Comparison of ENCODE assay signal across 13 cellular contexts in the genomic region with DNA sequence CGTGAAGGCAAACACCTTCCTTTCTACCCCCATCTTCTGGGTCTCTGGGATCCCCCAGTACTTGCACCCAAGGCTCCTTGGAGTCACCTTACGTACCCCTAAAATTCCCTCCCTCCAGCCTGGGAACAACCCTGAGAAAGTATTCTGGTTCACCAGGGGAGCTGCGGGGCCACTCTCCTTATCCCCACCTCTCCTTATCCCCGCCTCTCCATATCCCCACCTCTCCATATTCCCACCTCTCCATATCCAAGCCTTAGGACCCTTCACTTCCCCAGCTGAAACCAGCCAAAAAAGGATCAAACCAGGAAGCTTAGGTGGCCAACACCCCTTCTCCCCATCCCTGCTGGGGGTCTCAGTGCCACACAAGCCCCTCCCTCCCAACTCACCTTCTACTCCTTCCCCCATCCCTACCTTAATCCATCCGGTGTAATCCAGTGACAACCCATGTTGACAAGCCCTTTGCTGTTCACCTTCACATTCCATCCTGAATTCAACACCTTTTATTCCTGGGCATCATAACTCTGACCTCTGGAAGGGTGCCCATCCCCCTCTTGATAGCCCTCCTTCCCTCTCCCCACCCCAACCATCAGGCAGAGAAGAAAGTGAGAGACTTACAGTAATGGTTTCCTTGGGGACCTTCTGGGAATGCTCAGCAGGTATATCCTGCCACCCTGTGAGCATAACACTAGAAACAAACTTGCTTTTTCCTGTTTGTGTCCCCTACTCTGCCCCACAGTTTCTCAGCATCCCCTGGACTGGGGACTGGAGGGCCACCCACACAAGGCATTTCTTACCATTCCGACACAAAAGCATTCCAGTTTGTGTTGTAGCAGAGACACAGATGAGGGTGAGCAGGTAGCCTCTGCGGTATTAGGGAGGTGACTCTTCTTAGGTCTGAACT. TPM values are rescaled to one million over a fixed set of nuclear protein-coding genes. Genes with fewer than 3 reads are reported as not detected.
DNase-seq lines count a peak whose midpoint lies in the region; ATAC-seq and TF ChIP-seq lines count a peak whose summit lies in the region.
"Had no signal": no experiment of that assay in that cellular context is flagged by ENCODE, and none has a peak within 500 bp of the region (broad histone marks: within the 10 kb centered on the region; RNA-seq: fewer than 3 reads in every experiment).

No MANE protein-coding gene starts in this region.

- no peak overlapping the region for H2BK5ac ChIP-seq in trophoblast cell (ENCODE audit: low read depth, low read length, poor library complexity)

- no peak overlapping the region for H2AFZ ChIP-seq in HCT116 (ENCODE audit: low read depth, low read length, poor library complexity, severe bottlenecking)
- no peak overlapping the region for H2AFZ ChIP-seq in trophoblast cell (ENCODE audit: insufficient read depth, low read length, poor library complexity)

- H2AK5ac ChIP-seq in trophoblast cell (ENCODE audit: low read length) = no peak overlapping the region

- peaks cover 63 to 68% of the 10 kb centered on the region in 2 donors for H3K27me3 Mint-ChIP-seq in CD4-positive, alpha-beta memory T cell
- peaks cover 24% of the 10 kb centered on the region for H3K27me3 Mint-ChIP-seq in brain
- peaks cover 78 to 82% (median 79%) of the 10 kb centered on the region in 5 donors for H3K27me3 Mint-ChIP-seq in naive thymus-derived CD4-positive, alpha-beta T cell

- intact Hi-C loops in CD4-positive, alpha-beta memory T cell (cut with micrococcal nuclease) = no loop called here
- intact Hi-C loops in HCT116 (cut with micrococcal nuclease) = no loop called here
- intact Hi-C loops in naive thymus-derived CD4-positive, alpha-beta T cell (cut with micrococcal nuclease) = no loop called here
- intact Hi-C loops in tibial artery (cut with DNase I; ENCODE audit: low total_unique reads) = no loop called here

- H3K18ac ChIP-seq in trophoblast cell (ENCODE audit: low read length) = no peak overlapping the region

- H3K9me3 Mint-ChIP-seq in CD4-positive, alpha-beta memory T cell = no peaks in the 10 kb centered on the region
- peaks cover 0 to 3% (median 0%) of the 10 kb centered on the region in 5 experiments for H3K9me3 Mint-ChIP-seq in brain
- H3K9me3 Mint-ChIP-seq in naive thymus-derived CD4-positive, alpha-beta T cell = peaks cover 0 to 4% (median 0%) of the 10 kb centered on the region in 11 donors

- BruUV-seq in HCT116 (replicated peaks; lab: Mats Ljungman, UMichigan) = no TSS peak

- no peak for TF ChIP-seq POLR2A in HCT116 (IDR thresholded peaks at IDR 0.05; ENCODE audit: borderline replicate concordance, extremely low read depth, insufficient read depth, insufficient read length)

- peaks cover 6% of the 10 kb centered on the region for H3K79me1 ChIP-seq in trophoblast cell (ENCODE audit: low read length)

- peaks cover 4 to 28% (median 10%) of the 10 kb centered on the region in 4 donors for H3K4me1 Mint-ChIP-seq in CD4-positive, alpha-beta memory T cell
- peaks cover 50% of the 10 kb centered on the region for H3K4me1 Mint-ChIP-seq in brain
- peaks cover 10 to 22% (median 13%) of the 10 kb centered on the region in 7 donors for H3K4me1 Mint-ChIP-seq in naive thymus-derived CD4-positive, alpha-beta T cell

- no peaks in the 10 kb centered on the region for H3K9me2 ChIP-seq in HCT116 (ENCODE audit: insufficient read depth)

- H3K36me3 Mint-ChIP-seq in CD4-positive, alpha-beta memory T cell = no peaks in the 10 kb centered on the region
- no peaks in the 10 kb centered on the region for H3K36me3 Mint-ChIP-seq in brain
- no peaks in the 10 kb centered on the region for H3K36me3 Mint-ChIP-seq in naive thymus-derived CD4-positive, alpha-beta T cell

- peak overlapping the region; percentile 56 to 88 (median 75) for H3K4me3 Mint-ChIP-seq in CD4-positive, alpha-beta memory T cell
- H3K4me3 Mint-ChIP-seq in brain = peak overlapping the region; percentile 86 to 95 (median 90)
- H3K4me3 Mint-ChIP-seq in naive thymus-derived CD4-positive, alpha-beta T cell = peak overlapping the region; percentile 60 to 86 (median 72)

- H4K8ac ChIP-seq in trophoblast cell (ENCODE audit: low read depth, low read length) = no peak overlapping the region

- H3K9me3 ChIP-seq in CD4-positive, alpha-beta memory T cell (ENCODE audit: control insufficient read depth in 1 of 2, low read length in 2 of 2) = no peaks in the 10 kb centered on the region
- no peaks in the 10 kb centered on the region for H3K9me3 ChIP-seq in HCT116 (ENCODE audit: control insufficient read depth in 1 of 2, insufficient read depth in 1 of 2, low read depth in 1 of 2, low read length in 2 of 2)
- no peaks in the 10 kb centered on the region for H3K9me3 ChIP-seq in naive thymus-derived CD4-positive, alpha-beta T cell (ENCODE audit: control insufficient read depth in 2 of 3, low read length in 3 of 3)
- no peaks in the 10 kb centered on the region for H3K9me3 ChIP-seq in tibial artery
- H3K9me3 ChIP-seq in trophoblast cell (ENCODE audit: insufficient read depth, low read depth, low read length) = no peaks in the 10 kb centered on the region
- H3K9me3 ChIP-seq: BLaER1 had no signal

- H2BK120ac ChIP-seq in trophoblast cell (ENCODE audit: insufficient read depth, low read length, poor library complexity) = no peak overlapping the region

- H3K4me1 ChIP-seq in CD4-positive, alpha-beta memory T cell (ENCODE audit: insufficient read depth, low read length) = peaks cover 15% of the 10 kb centered on the region
- H3K4me1 ChIP-seq in HCT116 (ENCODE audit: control insufficient read depth in 1 of 2, insufficient read depth in 2 of 2, low read length in 2 of 2) (peaks cover 9 to 24% of the 10 kb centered on the region in 2 experiments; a peak in 3 of 4 replicates), tibial artery (peaks cover 0 to 23% (median 18%) of the 10 kb centered on the region in 4 donors), trophoblast cell (ENCODE audit: control insufficient read depth in 1 of 2, insufficient read depth in 2 of 2, low read length in 2 of 2) (peaks cover 0 to 10% of the 10 kb centered on the region in 2 experiments)
- peaks cover 0 to 5% of the 10 kb centered on the region in 2 donors for H3K4me1 ChIP-seq in naive thymus-derived CD4-positive, alpha-beta T cell (ENCODE audit: control insufficient read depth in 2 of 2, insufficient read depth in 2 of 2, low read length in 2 of 2)

- no peak for DNase-seq in CD4-positive, alpha-beta memory T cell
- DNase-seq in HCT116 (ENCODE audit: low read depth, low spot score) = no peak
- no peak for DNase-seq in naive thymus-derived CD4-positive, alpha-beta T cell
- no peak for DNase-seq in NCI-H2227 (lab: John Stamatoyannopoulos, UW; ENCODE audit: unreplicated experiment)
- DNase-seq in tibial artery = no peak
- DNase-seq in mucosa of gallbladder (ENCODE audit: low spot score) = no peak
- no peak for DNase-seq in trophoblast cell
- DNase-seq: amygdala had no signal

- no peak overlapping the region for H3K4me3 ChIP-seq in CD4-positive, alpha-beta memory T cell (ENCODE audit: low read length in 2 of 2)
- no peak overlapping the region for H3K4me3 ChIP-seq in HCT116 (replicated peaks in 1 of 2; ENCODE audit: low read depth in 1 of 2, low read length in 2 of 2)
- no peak overlapping the region for H3K4me3 ChIP-seq in naive thymus-derived CD4-positive, alpha-beta T cell (ENCODE audit: low read length)
- H3K4me3 ChIP-seq in tibial artery = no peak overlapping the region
- no peak overlapping the region for H3K4me3 ChIP-seq in trophoblast cell (ENCODE audit: low read depth, low read length)

- no peaks in the 10 kb centered on the region for H3K36me3 ChIP-seq in CD4-positive, alpha-beta memory T cell (ENCODE audit: insufficient read depth, low read length)
- H3K36me3 ChIP-seq in HCT116 (ENCODE audit: control insufficient read depth in 1 of 2, insufficient read depth in 2 of 2, low read length in 2 of 2) (no peaks in the 10 kb centered on the region), tibial artery (no peaks in the 10 kb centered on the region), trophoblast cell (ENCODE audit: control insufficient read depth in 1 of 2, insufficient read depth in 2 of 2, low read length in 2 of 2) (no peaks in the 10 kb centered on the region)
- H3K36me3 ChIP-seq in naive thymus-derived CD4-positive, alpha-beta T cell (ENCODE audit: control insufficient read depth in 2 of 3, insufficient read depth in 3 of 3, low read length in 3 of 3) = no peaks in the 10 kb centered on the region
- H3K36me3 ChIP-seq: BLaER1 had no signal

- no peak for TF ChIP-seq RAD21 in HCT116 (IDR thresholded peaks at IDR 0.05; ENCODE audit: low read depth)

- no peak for ATAC-seq in HCT116
- no peak for ATAC-seq in naive thymus-derived CD4-positive, alpha-beta T cell

- CTCF ChIA-PET in CD4-positive, alpha-beta memory T cell (lab: Charles Lee; ENCODE audit: partially characterized antibody) = no interaction called here
- CTCF ChIA-PET in HCT116 (lab: Charles Lee) = no interaction called here
- CTCF ChIA-PET in naive thymus-derived CD4-positive, alpha-beta T cell (lab: Charles Lee) = interaction anchor here (0.7 kb wide), 1 partner anchor 70 kb away, joined by 3 read pairs; no protein-coding TSS in a partner anchor

- POLR2A ChIA-PET in CD4-positive, alpha-beta memory T cell (lab: Charles Lee; ENCODE audit: partially characterized antibody) = no interaction called here
- POLR2A ChIA-PET in HCT116 (lab: Charles Lee) = no interaction called here
- POLR2A ChIA-PET in naive thymus-derived CD4-positive, alpha-beta T cell (lab: Charles Lee) = no interaction called here

- no peak overlapping the region for H3K27ac Mint-ChIP-seq in CD4-positive, alpha-beta memory T cell
- peak overlapping the region; percentile 90 to 99 (median 97) for H3K27ac Mint-ChIP-seq in brain
- H3K27ac Mint-ChIP-seq in naive thymus-derived CD4-positive, alpha-beta T cell = no peak overlapping the region

- WGBS in trophoblast cell (ENCODE audit: extremely low coverage, insufficient coverage, insufficient read length) = no CpG with 5 or more reads among the region's 7 CpGs

- peak overlapping the region; percentile 85; the same call in 1 of the 2 replicates for H3K4me2 ChIP-seq in HCT116 (ENCODE audit: low read length)
- no peak overlapping the region for H3K4me2 ChIP-seq in trophoblast cell (ENCODE audit: low read length)

- no peak overlapping the region for H3K9ac ChIP-seq in HCT116 (ENCODE audit: low read length)
- H3K9ac ChIP-seq in trophoblast cell (ENCODE audit: low read length) = no peak overlapping the region
- H3K9ac ChIP-seq: BLaER1 had no signal

- H2BK12ac ChIP-seq in trophoblast cell (ENCODE audit: low read length) = no peak overlapping the region

- H3K4ac ChIP-seq in trophoblast cell (ENCODE audit: low read depth, low read length) = no peak overlapping the region

- H3K23ac ChIP-seq in trophoblast cell (ENCODE audit: low read length) = no peak overlapping the region

- peaks cover 36% of the 10 kb centered on the region for H3K27me3 ChIP-seq in CD4-positive, alpha-beta memory T cell (ENCODE audit: insufficient read depth, low read length)
- H3K27me3 ChIP-seq in HCT116 (ENCODE audit: insufficient read depth, low read length) (peaks cover 18% of the 10 kb centered on the region; the same call in 1 of the 2 replicates), tibial artery (peaks cover 3 to 83% of the 10 kb centered on the region in 2 donors), trophoblast cell (ENCODE audit: insufficient read depth, low read length) (peaks cover 29% of the 10 kb centered on the region)
- peaks cover 8 to 25% of the 10 kb centered on the region in 2 donors for H3K27me3 ChIP-seq in naive thymus-derived CD4-positive, alpha-beta T cell (ENCODE audit: control insufficient read depth in 2 of 2, insufficient read depth in 2 of 2, low read length in 2 of 2)

- H4K12ac ChIP-seq in trophoblast cell (ENCODE audit: low read depth, low read length) = no peak overlapping the region

- H4K91ac ChIP-seq in trophoblast cell (ENCODE audit: low read depth, low read length) = no peak overlapping the region

- RAD21 ChIA-PET in HCT116 (lab: Charles Lee; ENCODE audit: low non-redundant PET in 1 of 2, low total read pairs in 2 of 2, uncharacterized antibody in 2 of 2, unreplicated experiment in 2 of 2) = no interaction called here

- H3K79me2 ChIP-seq in HCT116 (ENCODE audit: insufficient read depth, low read length) (no peaks in the 10 kb centered on the region; the same call in 1 of the 2 replicates), trophoblast cell (ENCODE audit: control insufficient read depth, insufficient read depth, low read length, poor library complexity) (peaks cover 5% of the 10 kb centered on the region)

- TF ChIP-seq CTCF in HCT116 (IDR thresholded peaks at IDR 0.05 in 2 of 3, conservative IDR thresholded peaks at IDR 0.05 in 1 of 3; ENCODE audit: borderline replicate concordance in 1 of 3, insufficient read depth in 1 of 3, low read depth in 2 of 3, low read length in 2 of 3) (no peak), brain (conservative IDR thresholded peaks at IDR 0.05) (no peak), tibial artery (IDR thresholded peaks at IDR 0.05) (no peak)

- no peaks in the 10 kb centered on the region for H4K20me1 ChIP-seq in HCT116 (ENCODE audit: insufficient read depth)

- no peak overlapping the region for H3K14ac ChIP-seq in trophoblast cell (ENCODE audit: low read length)

- no peak overlapping the region for H3K27ac ChIP-seq in CD4-positive, alpha-beta memory T cell (ENCODE audit: low read depth, low read length)
- H3K27ac ChIP-seq in HCT116 (ENCODE audit: low read depth, low read length) (no peak overlapping the region), tibial artery (no peak overlapping the region), trophoblast cell (ENCODE audit: low read depth, low read length) (no peak overlapping the region)
- no peak overlapping the region for H3K27ac ChIP-seq in naive thymus-derived CD4-positive, alpha-beta T cell (ENCODE audit: low read depth, low read length)
- H3K27ac ChIP-seq: BLaER1 had no signal

RNA-seq across cellular contexts. Expression of a gene that starts 1.6 kb away (rescaled TPM):
- total RNA-seq in CD4-positive, alpha-beta memory T cell = not detected
- polyA plus RNA-seq in CD4-positive, alpha-beta memory T cell = not detected
- total RNA-seq in HCT116 (2021; ENCODE audit: unreplicated experiment) (26.0 TPM), mucosa of gallbladder (2.6 TPM)
- polyA plus RNA-seq in HCT116 (2012) = 10.3 and 11.7 TPM in 2 replicates
- 69.7 TPM for polyA plus RNA-seq in brain (ENCODE audit: insufficient read depth, low read depth, low replicate concordance)
- not detected for total RNA-seq in naive thymus-derived CD4-positive, alpha-beta T cell
- not detected for polyA plus RNA-seq in naive thymus-derived CD4-positive, alpha-beta T cell
- polyA plus RNA-seq in trophoblast cell (2013) = 6.1 and 6.8 TPM in 2 replicates
- total RNA-seq: fibroblast of lung, pulmonary artery endothelial cell had no signal
- polyA plus RNA-seq: fibroblast of lung had no signal

RNA-seq across cellular contexts. Expression of a gene that starts 43.0 kb away (rescaled TPM):
- total RNA-seq in CD4-positive, alpha-beta memory T cell = not detected
- polyA plus RNA-seq in CD4-positive, alpha-beta memory T cell = under 1 TPM in 1 of 2 donors, not detected in 1; 0.99 TPM
- 2.0 TPM for total RNA-seq in HCT116 (2021; ENCODE audit: unreplicated experiment)
- polyA plus RNA-seq in HCT116 (2012) = not detected in 2 replicates
- not detected for polyA plus RNA-seq in brain (ENCODE audit: insufficient read depth, low read depth, low replicate concordance)
- total RNA-seq in naive thymus-derived CD4-positive, alpha-beta T cell = 1 to 10 TPM in 1 of 5 experiments, not detected in 4; 1.5 TPM
- under 1 TPM in 1 of 2 donors, not detected in 1; 0.92 TPM for polyA plus RNA-seq in naive thymus-derived CD4-positive, alpha-beta T cell
- 4.7 TPM for total RNA-seq in mucosa of gallbladder
- not detected in 2 replicates for polyA plus RNA-seq in trophoblast cell (2013)
- total RNA-seq: fibroblast of lung, pulmonary artery endothelial cell, Right ventricle myocardium superior had no signal

Comparison
In these comparisons a context has a peak if more than half of its experiments do, and no peak if none do; other contexts are left out.
1. H3K27ac Mint-ChIP-seq: peak in brain (5 of 5); none in CD4-positive, alpha-beta memory T cell (0 of 7) and naive thymus-derived CD4-positive, alpha-beta T cell (0 of 9).
2. Peak in every context shown above with its lines, with median percentiles within 50 percentile points of each other: H3K4me3 Mint-ChIP-seq.